ENCODE assay signal across 29 cellular contexts in genomic region chr3:57066471-57066870, GRCh38. TPM values are rescaled to one million over a fixed set of nuclear protein-coding genes. Genes with fewer than 3 reads are reported as not detected.
"Had no signal": no experiment of that assay in that cellular context is flagged by ENCODE, and none has a peak within 500 bp of the region (broad histone marks: within the 10 kb centered on the region; RNA-seq: fewer than 3 reads in every experiment).

No MANE protein-coding gene starts in this region.

- DNase-seq: activated CD4-positive, alpha-beta T cell treated with anti-CD3 and anti-CD28 coated beads for 1 hour; activated CD4-positive, alpha-beta T cell treated with anti-CD3 and anti-CD28 coated beads, Interleukin-2, amount 10 ng/mL, durations not matched to agents 24 days and 14 days; activated CD4-positive, alpha-beta T cell treated with anti-CD3 and anti-CD28 coated beads, Interleukin-2, amount 50 U/mL, for 48 hours; activated CD8-positive, alpha-beta memory T cell treated with anti-CD3 and anti-CD28 coated beads, Interleukin-2, amount 10 ng/mL, durations not matched to agents 7 days and 5 days; activated effector memory CD4-positive, alpha-beta T cell treated with anti-CD3 and anti-CD28 coated beads, Interleukin-2, amount 50 U/mL, for 16 hours; activated naive CD4-positive, alpha-beta T cell treated with Interleukin-2 at 50 U/mL for 16 hours; activated T-cell treated with anti-CD3 and anti-CD28 coated beads, Interleukin-2, amount 50 U/mL, for 4 hours; amygdala; central memory CD4-positive, alpha-beta T cell; Kasumi-1; NCI-H1092; NCI-H1417; NCI-H1930; NCI-H2171; NCI-H226; NCI-H526; NCI-H774; NK-92 treated with Interleukin-12 subunit alpha and Interleukin-12 subunit beta, amount 100 ng/mL, for 24 hours; OCI-M1; Peyer's patch; SHP77; T-helper 17 cell; T-helper 9 cell had no signal

- H3K27ac Mint-ChIP-seq: activated CD4-positive, alpha-beta T cell treated with anti-CD3 and anti-CD28 coated beads, Interleukin-2, amount 10 ng/mL, durations not matched to agents 24 days and 14 days; activated CD8-positive, alpha-beta memory T cell treated with anti-CD3 and anti-CD28 coated beads, Interleukin-2, amount 10 ng/mL, durations not matched to agents 7 days and 5 days; activated naive CD8-positive, alpha-beta T cell; T-helper 17 cell had no signal

- H3K27me3 ChIP-seq: Peyer's patch had no signal

- H3K9me3 ChIP-seq: Peyer's patch had no signal

- H3K9me3 Mint-ChIP-seq: activated CD4-positive, alpha-beta T cell treated with anti-CD3 and anti-CD28 coated beads, Interleukin-2, amount 10 ng/mL, durations not matched to agents 24 days and 14 days; activated T-cell treated with anti-CD3 and anti-CD28 coated beads, Interleukin-2, amount 50 U/mL, for 4 hours had no signal

- H3K36me3 Mint-ChIP-seq: activated CD8-positive, alpha-beta memory T cell treated with anti-CD3 and anti-CD28 coated beads, Interleukin-2, amount 10 ng/mL, durations not matched to agents 7 days and 5 days; activated naive CD8-positive, alpha-beta T cell had no signal

- FAIRE-seq: bronchial epithelial cell, K562 had no signal

- H3K4me3 ChIP-seq: K562, Peyer's patch had no signal

- ATAC-seq: activated CD8-positive, alpha-beta memory T cell treated with anti-CD3 and anti-CD28 coated beads, Interleukin-2, amount 10 ng/mL, durations not matched to agents 7 days and 5 days; activated T-cell treated with anti-CD3 and anti-CD28 coated beads, Interleukin-2, amount 50 U/mL, for 4 hours; K562; T-helper 17 cell; WTC11 had no signal

- H3K27ac ChIP-seq: Peyer's patch had no signal

- H3K4me3 Mint-ChIP-seq: activated CD4-positive, alpha-beta T cell treated with anti-CD3 and anti-CD28 coated beads, Interleukin-2, amount 10 ng/mL, durations not matched to agents 24 days and 14 days; activated CD8-positive, alpha-beta memory T cell treated with anti-CD3 and anti-CD28 coated beads, Interleukin-2, amount 10 ng/mL, durations not matched to agents 7 days and 5 days; activated naive CD8-positive, alpha-beta T cell; activated T-cell treated with anti-CD3 and anti-CD28 coated beads, Interleukin-2, amount 50 U/mL, for 4 hours; T-helper 17 cell; WTC11 had no signal

- H3K36me3 ChIP-seq: Peyer's patch had no signal

RNA-seq across cellular contexts. Expression of gene SPATA12, which starts 6.0 kb away (rescaled TPM):
- total RNA-seq: activated CD4-positive, alpha-beta T cell treated with anti-CD3 and anti-CD28 coated beads, Interleukin-2, amount 10 ng/mL, durations not matched to agents 24 days and 14 days; activated CD8-positive, alpha-beta memory T cell treated with anti-CD3 and anti-CD28 coated beads, Interleukin-2, amount 10 ng/mL, durations not matched to agents 7 days and 5 days; activated T-cell treated with anti-CD3 and anti-CD28 coated beads, Interleukin-2, amount 50 U/mL, for 4 hours; bronchial epithelial cell; chondrocyte; K562; NCI-H460; Peyer's patch; T-helper 17 cell had no signal
